ENCODE assay signal across 13 cellular contexts in genomic region chr5:61051267-61051666, GRCh38.
DNase-seq lines count a peak whose midpoint lies in the region; ATAC-seq and TF ChIP-seq lines count a peak whose summit lies in the region.
"Had no signal": no experiment of that assay in that cellular context is flagged by ENCODE, and none has a peak within 500 bp of the region (broad histone marks: within the 10 kb centered on the region; RNA-seq: fewer than 3 reads in every experiment).

No MANE protein-coding gene starts in this region.

- no peak for TF ChIP-seq RAD21 in SK-N-SH (IDR thresholded peaks at IDR 0.05; ENCODE audit: low read length)

- ATAC-seq in GM19035 (IDR thresholded peaks at IDR 0.05; ENCODE audit: unreplicated experiment) = no peak

- POLR2A ChIA-PET in SK-N-SH (lab: Yijun Ruan, JAX) = no interaction called here

- no peak overlapping the region for H3K4me3 ChIP-seq in HFF-Myc (replicated peaks; ENCODE audit: low read depth, low read length)
- H3K4me3 ChIP-seq in SK-N-SH (ENCODE audit: low read depth in 2 of 2, low read length in 1 of 2) = no peak overlapping the region
- no peak overlapping the region for H3K4me3 ChIP-seq in fibroblast of villous mesenchyme (ENCODE audit: low read depth, low read length)
- H3K4me3 ChIP-seq in smooth muscle cell = no peak overlapping the region
- H3K4me3 ChIP-seq: esophagus squamous epithelium, testis had no signal

- H3F3A ChIP-seq in SK-N-SH (replicated peaks; ENCODE audit: insufficient read depth) = peaks cover 9% of the 10 kb centered on the region
- peaks cover 4% of the 10 kb centered on the region for H3F3A ChIP-seq in smooth muscle cell (ENCODE audit: low read depth)

- TF ChIP-seq CTCF in HFF-Myc (IDR thresholded peaks at IDR 0.05; ENCODE audit: low read depth, low read length, missing control alignments) = no peak
- TF ChIP-seq CTCF in SK-N-SH (IDR thresholded peaks at IDR 0.05) = no peak
- no peak for TF ChIP-seq CTCF in fibroblast of villous mesenchyme (IDR thresholded peaks at IDR 0.05; ENCODE audit: insufficient read depth, low read depth, low read length)
- TF ChIP-seq CTCF in smooth muscle cell (IDR thresholded peaks at IDR 0.05; ENCODE audit: borderline replicate concordance, insufficient read depth, poor library complexity, severe bottlenecking) = no peak

- CTCF ChIA-PET in SK-N-SH (lab: Yijun Ruan, JAX) = no interaction called here

- H3K79me2 ChIP-seq in SK-N-SH (ENCODE audit: insufficient read depth) (peaks cover 3% of the 10 kb centered on the region; the same call in 1 of the 2 replicates), smooth muscle cell (ENCODE audit: low read depth) (peaks cover 5% of the 10 kb centered on the region)

- H2AFZ ChIP-seq in SK-N-SH (ENCODE audit: low read depth) = no peak overlapping the region
- H2AFZ ChIP-seq in smooth muscle cell (ENCODE audit: low read depth) = no peak overlapping the region

- WGBS in SK-N-SH (ENCODE audit: low lambda C conversion rate) = 87% methylated on average over 1 of the region's 1 CpG
- 93% methylated on average over 1 of the region's 1 CpG for WGBS in smooth muscle cell (ENCODE audit: low lambda C conversion rate)

- DNase-seq in HFF-Myc (ENCODE audit: extremely low read depth, low read depth) (peak; percentile 27), SK-N-SH (no peak), fibroblast of villous mesenchyme (ENCODE audit: low read depth) (peak; percentile 75), smooth muscle cell (lab: John Stamatoyannopoulos, UW; ENCODE audit: unreplicated experiment) (no peak), ecto neural progenitor cell (ENCODE audit: low spot score) (no peak), NCI-H2171 (lab: John Stamatoyannopoulos, UW) (no peak)
- DNase-seq: activated CD8-positive, alpha-beta memory T cell treated with anti-CD3 and anti-CD28 coated beads, Interleukin-2, amount 50 U/mL, for 48 hours; amygdala; esophagus squamous epithelium; H7; NCI-H146; testis had no signal

- H3K4me1 ChIP-seq in SK-N-SH (ENCODE audit: control insufficient read depth in 1 of 2, insufficient read depth in 2 of 2, low read depth in 1 of 2, low read length in 1 of 2) (peaks cover 0 to 22% of the 10 kb centered on the region in 2 experiments; a peak in 2 of 4 replicates), smooth muscle cell (ENCODE audit: low read depth) (peaks cover 10% of the 10 kb centered on the region)
- H3K4me1 ChIP-seq: testis had no signal

- peak in 1 of 2 experiments; percentile 29; a peak in 1 of 4 replicates for TF ChIP-seq EP300 in SK-N-SH (IDR thresholded peaks at IDR 0.05; ENCODE audit: borderline replicate concordance in 1 of 2, low read depth in 1 of 2, low read length in 1 of 2)

- no peaks in the 10 kb centered on the region for H3K9me2 ChIP-seq in SK-N-SH

- H3K9me3 ChIP-seq in SK-N-SH = no peaks in the 10 kb centered on the region
- no peaks in the 10 kb centered on the region for H3K9me3 ChIP-seq in smooth muscle cell (replicated peaks; ENCODE audit: low read depth)
- H3K9me3 ChIP-seq: esophagus squamous epithelium, testis had no signal

- no peak overlapping the region; the same call in 1 of the 2 replicates for H3K9ac ChIP-seq in SK-N-SH
- H3K9ac ChIP-seq in smooth muscle cell (ENCODE audit: low read depth) = no peak overlapping the region

- H3K27me3 ChIP-seq in SK-N-SH (ENCODE audit: insufficient read depth) (no peaks in the 10 kb centered on the region), smooth muscle cell (ENCODE audit: low read depth) (no peaks in the 10 kb centered on the region)
- H3K27me3 ChIP-seq: esophagus squamous epithelium, testis had no signal

- H3K4me2 ChIP-seq in SK-N-SH = peak overlapping the region; percentile 36; the same call in 1 of the 2 replicates
- peak overlapping the region; percentile 53 for H3K4me2 ChIP-seq in smooth muscle cell

- no peaks in the 10 kb centered on the region for H4K20me1 ChIP-seq in SK-N-SH (ENCODE audit: insufficient read depth)
- no peaks in the 10 kb centered on the region for H4K20me1 ChIP-seq in smooth muscle cell (ENCODE audit: low read depth)

- H3K36me3 ChIP-seq in SK-N-SH (replicated peaks in 1 of 2; ENCODE audit: control insufficient read depth in 1 of 2, insufficient read depth in 2 of 2, low read length in 1 of 2) = no peaks in the 10 kb centered on the region
- H3K36me3 ChIP-seq in smooth muscle cell (ENCODE audit: low read depth) = no peaks in the 10 kb centered on the region
- H3K36me3 ChIP-seq: esophagus squamous epithelium had no signal

- H3K27ac ChIP-seq in SK-N-SH (ENCODE audit: low read depth in 2 of 2, low read length in 1 of 2) (peak overlapping the region; percentile 22 to 63; a peak in 2 of 4 replicates), smooth muscle cell (ENCODE audit: low read depth) (peak overlapping the region; percentile 83)
- H3K27ac ChIP-seq: esophagus squamous epithelium, testis had no signal

TF ChIP-seq in SK-N-SH, 30 proteins besides CTCF, POLR2A, EP300 and RAD21 (continues in another document):
- TF ChIP-seq FOSL2 (IDR thresholded peaks at IDR 0.05; ENCODE audit: borderline replicate concordance, low read depth) (peak; percentile 91), NRF1 (IDR thresholded peaks at IDR 0.05; ENCODE audit: low read depth, low read length) (no peak), JUND (IDR thresholded peaks at IDR 0.05) (peak; percentile 84), TCF12 (IDR thresholded peaks at IDR 0.05) (peak; percentile 64), MAX (IDR thresholded peaks at IDR 0.05; ENCODE audit: low read depth) (no peak), SIN3A (IDR thresholded peaks at IDR 0.05; ENCODE audit: borderline replicate concordance, low read depth, low read length) (no peak), MXI1 (IDR thresholded peaks at IDR 0.05; ENCODE audit: low read depth, low read length) (no peak), GABPA (IDR thresholded peaks at IDR 0.05; ENCODE audit: low read depth) (no peak), TAF1 (IDR thresholded peaks at IDR 0.05; ENCODE audit: borderline replicate concordance, low read depth, low read length) (no peak), USF1 (IDR thresholded peaks at IDR 0.05; ENCODE audit: borderline replicate concordance, low read depth) (no peak), RXRA (IDR thresholded peaks at IDR 0.05; ENCODE audit: borderline replicate concordance, low read depth) (peak; percentile 38; the same call in 1 of the 2 replicates), FOXM1 (IDR thresholded peaks at IDR 0.05; ENCODE audit: low read depth) (no peak), GATA2 (CRISPR knock-in tag; IDR thresholded peaks at IDR 0.05) (no peak)
- TF ChIP-seq, protein P1, sequence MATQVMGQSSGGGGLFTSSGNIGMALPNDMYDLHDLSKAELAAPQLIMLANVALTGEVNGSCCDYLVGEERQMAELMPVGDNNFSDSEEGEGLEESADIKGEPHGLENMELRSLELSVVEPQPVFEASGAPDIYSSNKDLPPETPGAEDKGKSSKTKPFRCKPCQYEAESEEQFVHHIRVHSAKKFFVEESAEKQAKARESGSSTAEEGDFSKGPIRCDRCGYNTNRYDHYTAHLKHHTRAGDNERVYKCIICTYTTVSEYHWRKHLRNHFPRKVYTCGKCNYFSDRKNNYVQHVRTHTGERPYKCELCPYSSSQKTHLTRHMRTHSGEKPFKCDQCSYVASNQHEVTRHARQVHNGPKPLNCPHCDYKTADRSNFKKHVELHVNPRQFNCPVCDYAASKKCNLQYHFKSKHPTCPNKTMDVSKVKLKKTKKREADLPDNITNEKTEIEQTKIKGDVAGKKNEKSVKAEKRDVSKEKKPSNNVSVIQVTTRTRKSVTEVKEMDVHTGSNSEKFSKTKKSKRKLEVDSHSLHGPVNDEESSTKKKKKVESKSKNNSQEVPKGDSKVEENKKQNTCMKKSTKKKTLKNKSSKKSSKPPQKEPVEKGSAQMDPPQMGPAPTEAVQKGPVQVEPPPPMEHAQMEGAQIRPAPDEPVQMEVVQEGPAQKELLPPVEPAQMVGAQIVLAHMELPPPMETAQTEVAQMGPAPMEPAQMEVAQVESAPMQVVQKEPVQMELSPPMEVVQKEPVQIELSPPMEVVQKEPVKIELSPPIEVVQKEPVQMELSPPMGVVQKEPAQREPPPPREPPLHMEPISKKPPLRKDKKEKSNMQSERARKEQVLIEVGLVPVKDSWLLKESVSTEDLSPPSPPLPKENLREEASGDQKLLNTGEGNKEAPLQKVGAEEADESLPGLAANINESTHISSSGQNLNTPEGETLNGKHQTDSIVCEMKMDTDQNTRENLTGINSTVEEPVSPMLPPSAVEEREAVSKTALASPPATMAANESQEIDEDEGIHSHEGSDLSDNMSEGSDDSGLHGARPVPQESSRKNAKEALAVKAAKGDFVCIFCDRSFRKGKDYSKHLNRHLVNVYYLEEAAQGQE (IDR thresholded peaks at IDR 0.05; ENCODE audit: low read depth, low read length) = no peak
- TF ChIP-seq, protein P2, sequence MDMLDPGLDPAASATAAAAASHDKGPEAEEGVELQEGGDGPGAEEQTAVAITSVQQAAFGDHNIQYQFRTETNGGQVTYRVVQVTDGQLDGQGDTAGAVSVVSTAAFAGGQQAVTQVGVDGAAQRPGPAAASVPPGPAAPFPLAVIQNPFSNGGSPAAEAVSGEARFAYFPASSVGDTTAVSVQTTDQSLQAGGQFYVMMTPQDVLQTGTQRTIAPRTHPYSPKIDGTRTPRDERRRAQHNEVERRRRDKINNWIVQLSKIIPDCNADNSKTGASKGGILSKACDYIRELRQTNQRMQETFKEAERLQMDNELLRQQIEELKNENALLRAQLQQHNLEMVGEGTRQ (IDR thresholded peaks at IDR 0.05; ENCODE audit: borderline replicate concordance, low read depth, low read length) = no peak
- TF ChIP-seq, protein P3, sequence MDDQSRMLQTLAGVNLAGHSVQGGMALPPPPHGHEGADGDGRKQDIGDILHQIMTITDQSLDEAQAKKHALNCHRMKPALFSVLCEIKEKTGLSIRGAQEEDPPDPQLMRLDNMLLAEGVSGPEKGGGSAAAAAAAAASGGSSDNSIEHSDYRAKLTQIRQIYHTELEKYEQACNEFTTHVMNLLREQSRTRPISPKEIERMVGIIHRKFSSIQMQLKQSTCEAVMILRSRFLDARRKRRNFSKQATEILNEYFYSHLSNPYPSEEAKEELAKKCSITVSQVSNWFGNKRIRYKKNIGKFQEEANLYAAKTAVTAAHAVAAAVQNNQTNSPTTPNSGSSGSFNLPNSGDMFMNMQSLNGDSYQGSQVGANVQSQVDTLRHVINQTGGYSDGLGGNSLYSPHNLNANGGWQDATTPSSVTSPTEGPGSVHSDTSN (IDR thresholded peaks at IDR 0.05) = peak; percentile 68

Comparison
In these comparisons a context has a peak if more than half of its experiments do, and no peak if none do; other contexts are left out.
1. DNase-seq: peak in HFF-Myc (single experiment) and fibroblast of villous mesenchyme (single experiment); none in SK-N-SH (single experiment), smooth muscle cell (single experiment), ecto neural progenitor cell (single experiment) and NCI-H2171 (single experiment).